30 cellular contexts compared by ENCODE assay signal in genomic region chr6:72505446-72505845, GRCh38.
"Had no signal": no experiment of that assay in that cellular context is flagged by ENCODE, and none has a peak within 500 bp of the region (broad histone marks: within the 10 kb centered on the region; RNA-seq: fewer than 3 reads in every experiment).

No MANE protein-coding gene starts in this region.

- H3K36me3 ChIP-seq: ascending aorta, heart left ventricle had no signal

- H3K4me3 ChIP-seq: ascending aorta, coronary artery, dorsolateral prefrontal cortex, heart left ventricle had no signal

- H3K9me3 ChIP-seq: ascending aorta, heart left ventricle had no signal

- H3K27me3 ChIP-seq: ascending aorta, heart left ventricle had no signal

- H3K4me1 Mint-ChIP-seq: activated CD4-positive, alpha-beta memory T cell treated with anti-CD3 and anti-CD28 coated beads, Interleukin-2, amount 10 ng/mL, durations not matched to agents 7 days and 5 days; activated CD4-positive, alpha-beta T cell treated with anti-CD3 and anti-CD28 coated beads, Interleukin-2, amount 10 ng/mL, durations not matched to agents 7 days and 5 days; activated naive CD4-positive, alpha-beta T cell treated with anti-CD3 and anti-CD28 coated beads, Interleukin-2, amount 10 ng/mL, durations not matched to agents 7 days and 5 days; activated naive CD8-positive, alpha-beta T cell treated with anti-CD3 and anti-CD28 coated beads, Interleukin-2, amount 10 ng/mL, durations not matched to agents 7 days and 5 days; brain; central memory CD8-positive, alpha-beta T cell; endodermal cell had no signal

- FAIRE-seq: bronchial epithelial cell, frontal cortex had no signal

- H3K27ac ChIP-seq: ascending aorta, coronary artery, dorsolateral prefrontal cortex, heart left ventricle had no signal

- H3K4me3 Mint-ChIP-seq: activated CD4-positive, alpha-beta memory T cell treated with anti-CD3 and anti-CD28 coated beads, Interleukin-2, amount 10 ng/mL, durations not matched to agents 7 days and 5 days; activated CD4-positive, alpha-beta T cell treated with anti-CD3 and anti-CD28 coated beads, Interleukin-2, amount 10 ng/mL, durations not matched to agents 7 days and 5 days; activated naive CD4-positive, alpha-beta T cell treated with anti-CD3 and anti-CD28 coated beads, Interleukin-2, amount 10 ng/mL, durations not matched to agents 7 days and 5 days; activated naive CD8-positive, alpha-beta T cell treated with anti-CD3 and anti-CD28 coated beads, Interleukin-2, amount 10 ng/mL, durations not matched to agents 7 days and 5 days; activated T-cell treated with anti-CD3 and anti-CD28 coated beads, Interleukin-2, amount 50 U/mL, for 24 hours; activated T-cell treated with anti-CD3 and anti-CD28 coated beads, Interleukin-2, amount 50 U/mL, for 72 hours; brain; central memory CD8-positive, alpha-beta T cell; dendritic cell treated with granulocyte-macrophage colony-stimulating factor and Interleukin-4, amounts not matched to agents 40 ng/mL and 50 ng/mL, for 4 days; endodermal cell had no signal

- H3K27me3 Mint-ChIP-seq: activated naive CD4-positive, alpha-beta T cell treated with anti-CD3 and anti-CD28 coated beads, Interleukin-2, amount 10 ng/mL, durations not matched to agents 7 days and 5 days; activated T-cell treated with anti-CD3 and anti-CD28 coated beads, Interleukin-2, amount 50 U/mL, for 24 hours; brain had no signal

- H3K9me3 Mint-ChIP-seq: activated CD4-positive, alpha-beta memory T cell treated with anti-CD3 and anti-CD28 coated beads, Interleukin-2, amount 10 ng/mL, durations not matched to agents 7 days and 5 days; activated CD4-positive, alpha-beta T cell treated with anti-CD3 and anti-CD28 coated beads, Interleukin-2, amount 10 ng/mL, durations not matched to agents 7 days and 5 days; activated naive CD4-positive, alpha-beta T cell treated with anti-CD3 and anti-CD28 coated beads, Interleukin-2, amount 10 ng/mL, durations not matched to agents 7 days and 5 days; activated naive CD4-positive, alpha-beta T cell treated with anti-CD3 and anti-CD28 coated beads, Interleukin-2, amount 50 U/mL, for 72 hours; activated T-cell treated with anti-CD3 and anti-CD28 coated beads, Interleukin-2, amount 50 U/mL, for 24 hours; activated T-cell treated with anti-CD3 and anti-CD28 coated beads, Interleukin-2, amount 50 U/mL, for 72 hours; central memory CD8-positive, alpha-beta T cell; dendritic cell treated with granulocyte-macrophage colony-stimulating factor and Interleukin-4, amounts not matched to agents 40 ng/mL and 50 ng/mL, for 4 days; endodermal cell had no signal

- H3K27ac Mint-ChIP-seq: activated CD4-positive, alpha-beta memory T cell treated with anti-CD3 and anti-CD28 coated beads, Interleukin-2, amount 10 ng/mL, durations not matched to agents 7 days and 5 days; activated CD4-positive, alpha-beta T cell treated with anti-CD3 and anti-CD28 coated beads, Interleukin-2, amount 10 ng/mL, durations not matched to agents 7 days and 5 days; activated naive CD4-positive, alpha-beta T cell treated with anti-CD3 and anti-CD28 coated beads, Interleukin-2, amount 10 ng/mL, durations not matched to agents 7 days and 5 days; activated naive CD4-positive, alpha-beta T cell treated with anti-CD3 and anti-CD28 coated beads, Interleukin-2, amount 50 U/mL, for 72 hours; activated naive CD8-positive, alpha-beta T cell treated with anti-CD3 and anti-CD28 coated beads, Interleukin-2, amount 10 ng/mL, durations not matched to agents 7 days and 5 days; activated T-cell treated with anti-CD3 and anti-CD28 coated beads, Interleukin-2, amount 50 U/mL, for 24 hours; activated T-cell treated with anti-CD3 and anti-CD28 coated beads, Interleukin-2, amount 50 U/mL, for 72 hours; dendritic cell treated with granulocyte-macrophage colony-stimulating factor and Interleukin-4, amounts not matched to agents 40 ng/mL and 50 ng/mL, for 4 days; endodermal cell had no signal

- ATAC-seq: activated naive CD4-positive, alpha-beta T cell treated with anti-CD3 and anti-CD28 coated beads, Interleukin-2, amount 50 U/mL, for 72 hours; activated T-cell treated with anti-CD3 and anti-CD28 coated beads, Interleukin-2, amount 50 U/mL, for 72 hours; esophagus mucosa; heart left ventricle had no signal

- H3K4me1 ChIP-seq: ascending aorta, heart left ventricle had no signal

- H3K36me3 Mint-ChIP-seq: activated naive CD4-positive, alpha-beta T cell treated with anti-CD3 and anti-CD28 coated beads, Interleukin-2, amount 10 ng/mL, durations not matched to agents 7 days and 5 days; activated naive CD4-positive, alpha-beta T cell treated with anti-CD3 and anti-CD28 coated beads, Interleukin-2, amount 50 U/mL, for 72 hours; activated naive CD8-positive, alpha-beta T cell treated with anti-CD3 and anti-CD28 coated beads, Interleukin-2, amount 10 ng/mL, durations not matched to agents 7 days and 5 days; brain had no signal

- DNase-seq: activated CD4-positive, alpha-beta memory T cell treated with anti-CD3 and anti-CD28 coated beads, Interleukin-2, amount 10 ng/mL, durations not matched to agents 7 days and 5 days; activated CD4-positive, alpha-beta T cell treated with anti-CD3 and anti-CD28 coated beads for 4 hours; activated CD4-positive, alpha-beta T cell treated with anti-CD3 and anti-CD28 coated beads, Interleukin-2, amount 10 ng/mL, durations not matched to agents 7 days and 5 days; activated CD4-positive, alpha-beta T cell treated with anti-CD3 and anti-CD28 coated beads, Interleukin-2, amount 50 U/mL, for 4 hours; activated CD4-positive, CD25-positive, alpha-beta regulatory T cell; activated CD4-positive, CD25-positive, alpha-beta regulatory T cell treated with anti-CD3 and anti-CD28 coated beads, Interleukin-2, amount 50 U/mL, for 72 hours; activated CD8-positive, alpha-beta memory T cell treated with anti-CD3 and anti-CD28 coated beads, Interleukin-2, amount 50 U/mL, for 48 hours; activated gamma-delta T cell; activated naive CD4-positive, alpha-beta T cell; activated naive CD4-positive, alpha-beta T cell treated with anti-CD3 and anti-CD28 coated beads, Interleukin-2, amount 10 ng/mL, durations not matched to agents 7 days and 5 days; activated naive CD8-positive, alpha-beta T cell treated with anti-CD3 and anti-CD28 coated beads, Interleukin-2, amount 10 ng/mL, durations not matched to agents 7 days and 5 days; activated T-cell treated with anti-CD3 and anti-CD28 coated beads for 4 hours; activated T-cell treated with anti-CD3 and anti-CD28 coated beads, Interleukin-2, amount 50 U/mL, for 24 hours; activated T-cell treated with anti-CD3 and anti-CD28 coated beads, Interleukin-2, amount 50 U/mL, for 72 hours; dorsolateral prefrontal cortex; effector memory CD4-positive, alpha-beta T cell; endodermal cell; foreskin fibroblast; glutamatergic neuron; heart left ventricle; T-helper 2 cell had no signal
